ENCODE assay signal across 16 cellular contexts in genomic region chr16:69465881-69466280, GRCh38. TPM values are rescaled to one million over a fixed set of nuclear protein-coding genes. Genes with fewer than 3 reads are reported as not detected.
DNase-seq lines count a peak whose midpoint lies in the region; ATAC-seq and TF ChIP-seq lines count a peak whose summit lies in the region.
"Had no signal": no experiment of that assay in that cellular context is flagged by ENCODE, and none has a peak within 500 bp of the region (broad histone marks: within the 10 kb centered on the region; RNA-seq: fewer than 3 reads in every experiment).

No MANE protein-coding gene starts in this region.

- DNase-seq in activated CD8-positive, alpha-beta T cell treated with anti-CD3 and anti-CD28 coated beads for 36 hours, result no peak
- DNase-seq in activated CD8-positive, alpha-beta T cell treated with anti-CD3 and anti-CD28 coated beads, Interleukin-2, amount 10 ng/mL, durations not matched to agents 7 days and 5 days, result no peak
- DNase-seq in NB4 (ENCODE audit: low read depth) (peak; percentile 38), putamen (ENCODE audit: low spot score) (peak; percentile 64), OCI-M1 (lab: John Stamatoyannopoulos, UW) (no peak)
- no peak for DNase-seq in stimulated activated CD4-positive, alpha-beta T cell treated with anti-CD3 and anti-CD28 coated beads, Interleukin-4, amount 100 ng/mL, for 1 hour
- DNase-seq: activated CD8-positive, alpha-beta memory T cell treated with anti-CD3 and anti-CD28 coated beads for 24 hours; central memory CD4-positive, alpha-beta T cell; DND-41; NCI-H2029 treated with DMSO at 0.1 percent for 48 hours; NCI-H748 treated with DMSO at 0.1 percent for 48 hours; T-helper 9 cell had no signal

- H3K27ac ChIP-seq in cingulate gyrus (ENCODE audit: low read depth, low read length), result peak overlapping the region; percentile 49
- H3K27ac ChIP-seq: foreskin keratinocyte had no signal

- peak overlapping the region; percentile 79 for H3K27ac Mint-ChIP-seq in activated CD8-positive, alpha-beta T cell treated with anti-CD3 and anti-CD28 coated beads for 36 hours
- H3K27ac Mint-ChIP-seq in activated CD8-positive, alpha-beta T cell treated with anti-CD3 and anti-CD28 coated beads, Interleukin-2, amount 10 ng/mL, durations not matched to agents 7 days and 5 days, result no peak overlapping the region

- H3K27me3 Mint-ChIP-seq in activated CD8-positive, alpha-beta T cell treated with anti-CD3 and anti-CD28 coated beads for 36 hours, result no peaks in the 10 kb centered on the region
- H3K27me3 Mint-ChIP-seq in activated CD8-positive, alpha-beta T cell treated with anti-CD3 and anti-CD28 coated beads, Interleukin-2, amount 10 ng/mL, durations not matched to agents 7 days and 5 days (ENCODE audit: low read depth), result no peaks in the 10 kb centered on the region
- H3K27me3 Mint-ChIP-seq: activated naive CD4-positive, alpha-beta T cell treated with anti-CD3 and anti-CD28 coated beads, Interleukin-2, amount 50 U/mL, for 24 hours had no signal

- no peak overlapping the region for H3K4me3 Mint-ChIP-seq in activated CD8-positive, alpha-beta T cell treated with anti-CD3 and anti-CD28 coated beads for 36 hours
- H3K4me3 Mint-ChIP-seq in activated CD8-positive, alpha-beta T cell treated with anti-CD3 and anti-CD28 coated beads, Interleukin-2, amount 10 ng/mL, durations not matched to agents 7 days and 5 days, result no peak overlapping the region
- H3K4me3 Mint-ChIP-seq: activated naive CD4-positive, alpha-beta T cell treated with anti-CD3 and anti-CD28 coated beads, Interleukin-2, amount 50 U/mL, for 24 hours had no signal

- H3K9me3 Mint-ChIP-seq in activated CD8-positive, alpha-beta T cell treated with anti-CD3 and anti-CD28 coated beads for 36 hours, result no peaks in the 10 kb centered on the region
- no peaks in the 10 kb centered on the region for H3K9me3 Mint-ChIP-seq in activated CD8-positive, alpha-beta T cell treated with anti-CD3 and anti-CD28 coated beads, Interleukin-2, amount 10 ng/mL, durations not matched to agents 7 days and 5 days (ENCODE audit: insufficient read depth)
- H3K9me3 Mint-ChIP-seq: activated naive CD4-positive, alpha-beta T cell treated with anti-CD3 and anti-CD28 coated beads, Interleukin-2, amount 50 U/mL, for 24 hours had no signal

- TF ChIP-seq POLR2A in NB4 (IDR thresholded peaks at IDR 0.05; ENCODE audit: extremely low read depth, insufficient read length), result no peak

- ATAC-seq in activated CD8-positive, alpha-beta T cell treated with anti-CD3 and anti-CD28 coated beads for 36 hours, result no peak
- no peak for ATAC-seq in activated CD8-positive, alpha-beta T cell treated with anti-CD3 and anti-CD28 coated beads, Interleukin-2, amount 10 ng/mL, durations not matched to agents 7 days and 5 days
- ATAC-seq in HG02885 (IDR thresholded peaks at IDR 0.05; ENCODE audit: poor library complexity, unreplicated experiment), result no peak
- ATAC-seq: foreskin keratinocyte had no signal

- H3K36me3 Mint-ChIP-seq in activated CD8-positive, alpha-beta T cell treated with anti-CD3 and anti-CD28 coated beads for 36 hours (ENCODE audit: low read depth), result peaks cover 27% of the 10 kb centered on the region
- H3K36me3 Mint-ChIP-seq in activated CD8-positive, alpha-beta T cell treated with anti-CD3 and anti-CD28 coated beads, Interleukin-2, amount 10 ng/mL, durations not matched to agents 7 days and 5 days (ENCODE audit: low read depth), result peaks cover 37% of the 10 kb centered on the region

- no peak for TF ChIP-seq CTCF in activated CD8-positive, alpha-beta T cell treated with anti-CD3 and anti-CD28 coated beads for 36 hours (IDR thresholded peaks at IDR 0.05)
- TF ChIP-seq CTCF in NB4 (IDR thresholded peaks at IDR 0.05; ENCODE audit: low read depth, low read length), result no peak

- CTCF ChIA-PET in activated CD8-positive, alpha-beta T cell treated with anti-CD3 and anti-CD28 coated beads for 36 hours (lab: Charles Lee), result interaction anchor here (0.6 kb wide), 1 partner anchor 191 kb away, joined by 3 read pairs; no protein-coding TSS in a partner anchor
- CTCF ChIA-PET in activated CD8-positive, alpha-beta T cell treated with anti-CD3 and anti-CD28 coated beads, Interleukin-2, amount 10 ng/mL, durations not matched to agents 7 days and 5 days (lab: Charles Lee), result interaction anchor here (1.4 to 3.1 kb wide), 3 partner anchors 29 to 99 kb away, joined by 3 to 26 read pairs (median 3); no protein-coding TSS in a partner anchor

- intact Hi-C loops in activated CD8-positive, alpha-beta T cell treated with anti-CD3 and anti-CD28 coated beads for 36 hours (cut with micrococcal nuclease), result loop anchor here (5.0 kb wide), 2 partner anchors 34 to 96 kb away; no protein-coding TSS in a partner anchor

- H3K4me3 ChIP-seq in NB4 (ENCODE audit: low read depth, low read length), result no peak overlapping the region

- H3K4me1 Mint-ChIP-seq in activated CD8-positive, alpha-beta T cell treated with anti-CD3 and anti-CD28 coated beads for 36 hours (ENCODE audit: low read depth), result peaks cover 67% of the 10 kb centered on the region
- peaks cover 50% of the 10 kb centered on the region for H3K4me1 Mint-ChIP-seq in activated CD8-positive, alpha-beta T cell treated with anti-CD3 and anti-CD28 coated beads, Interleukin-2, amount 10 ng/mL, durations not matched to agents 7 days and 5 days (ENCODE audit: low read depth)

- POLR2A ChIA-PET in activated CD8-positive, alpha-beta T cell treated with anti-CD3 and anti-CD28 coated beads for 36 hours (lab: Charles Lee), result no interaction called here
- POLR2A ChIA-PET in activated CD8-positive, alpha-beta T cell treated with anti-CD3 and anti-CD28 coated beads, Interleukin-2, amount 10 ng/mL, durations not matched to agents 7 days and 5 days (lab: Charles Lee), result interaction anchor here (0.6 kb wide), 1 partner anchor 24 kb away, joined by 4 read pairs; no protein-coding TSS in a partner anchor

RNA-seq across cellular contexts. Expression of gene CYB5B, which starts 41.5 kb away (rescaled TPM):
- total RNA-seq in activated CD8-positive, alpha-beta T cell treated with anti-CD3 and anti-CD28 coated beads for 36 hours, result 100 to 1,000 TPM; 159 to 163 TPM
- 100 to 1,000 TPM; 179 to 183 TPM for total RNA-seq in activated CD8-positive, alpha-beta T cell treated with anti-CD3 and anti-CD28 coated beads, Interleukin-2, amount 10 ng/mL, durations not matched to agents 7 days and 5 days

Comparison
In these comparisons a context has a peak if more than half of its experiments do, and no peak if none do; other contexts are left out.
1. DNase-seq: peak in NB4 (single experiment) and putamen (single experiment); none in activated CD8-positive, alpha-beta T cell treated with anti-CD3 and anti-CD28 coated beads for 36 hours (single experiment), activated CD8-positive, alpha-beta T cell treated with anti-CD3 and anti-CD28 coated beads, Interleukin-2, amount 10 ng/mL, durations not matched to agents 7 days and 5 days (single experiment), OCI-M1 (single experiment) and stimulated activated CD4-positive, alpha-beta T cell treated with anti-CD3 and anti-CD28 coated beads, Interleukin-4, amount 100 ng/mL, for 1 hour (single experiment).